10 cellular contexts compared by ENCODE assay signal in genomic region chr2:135840601-135841000, GRCh38. TPM values are rescaled to one million over a fixed set of nuclear protein-coding genes. Genes with fewer than 3 reads are reported as not detected.
DNase-seq lines count a peak whose midpoint lies in the region; ATAC-seq and TF ChIP-seq lines count a peak whose summit lies in the region.
"Had no signal": no experiment of that assay in that cellular context is flagged by ENCODE, and none has a peak within 500 bp of the region (broad histone marks: within the 10 kb centered on the region; RNA-seq: fewer than 3 reads in every experiment).

No MANE protein-coding gene starts in this region.

- peaks cover 37% of the 10 kb centered on the region for H3K4me1 Mint-ChIP-seq in chondrocyte (ENCODE audit: low read depth)
- peaks cover 5% of the 10 kb centered on the region for H3K4me1 Mint-ChIP-seq in memory B cell

- H3K9me3 Mint-ChIP-seq in chondrocyte (ENCODE audit: low read depth): no peaks in the 10 kb centered on the region
- no peaks in the 10 kb centered on the region for H3K9me3 Mint-ChIP-seq in memory B cell

- no peak for TF ChIP-seq CTCF in chondrocyte (IDR thresholded peaks at IDR 0.05)

- ATAC-seq in HG03442 (IDR thresholded peaks at IDR 0.05; ENCODE audit: unreplicated experiment) (peak; percentile 52), memory B cell (ENCODE audit: low read depth) (no peak), HG02588 (IDR thresholded peaks at IDR 0.05; ENCODE audit: unreplicated experiment) (no peak)

- H3K27ac Mint-ChIP-seq in chondrocyte (ENCODE audit: unreplicated experiment) (peak overlapping the region; percentile 62), memory B cell (peak overlapping the region; percentile 41)

- H3K36me3 Mint-ChIP-seq in chondrocyte (ENCODE audit: low read depth) (peaks cover 14% of the 10 kb centered on the region), memory B cell (peaks cover 22% of the 10 kb centered on the region)

- DNase-seq in AG08396 (ENCODE audit: low spot score) (peak; percentile 18), chondrocyte (ENCODE audit: low spot score) (no peak), memory B cell (ENCODE audit: low spot score in 2 of 2) (no peak), NCI-H2107 treated with DMSO at 0.1 percent for 48 hours (lab: John Stamatoyannopoulos, UW; ENCODE audit: unreplicated experiment) (no peak), NCI-H2227 (lab: John Stamatoyannopoulos, UW; ENCODE audit: unreplicated experiment) (no peak)
- DNase-seq in stimulated activated naive CD4-positive, alpha-beta T cell (lab: John Stamatoyannopoulos, UW): no peak
- DNase-seq: activated CD4-positive, alpha-beta T cell treated with anti-CD3 and anti-CD28 coated beads, Interleukin-2, amount 50 U/mL, for 48 hours; NCI-H1694 had no signal

- no peaks in the 10 kb centered on the region for H3K27me3 Mint-ChIP-seq in chondrocyte (ENCODE audit: low read depth)
- no peaks in the 10 kb centered on the region for H3K27me3 Mint-ChIP-seq in memory B cell

- H3K4me3 Mint-ChIP-seq in chondrocyte (ENCODE audit: unreplicated experiment): no peak overlapping the region
- H3K4me3 Mint-ChIP-seq in memory B cell: no peak overlapping the region

RNA-seq across cellular contexts. Expression of gene LCT, which starts 3.6 kb away (rescaled TPM):
- not detected in 3 replicates for total RNA-seq in chondrocyte

RNA-seq across cellular contexts. Expression of gene MCM6, which starts 35.6 kb away (rescaled TPM):
- total RNA-seq in chondrocyte: 21.2 to 44.1 TPM (median 22.2 TPM) in 3 replicates
